17 cellular contexts compared by ENCODE assay signal in the genomic region with DNA sequence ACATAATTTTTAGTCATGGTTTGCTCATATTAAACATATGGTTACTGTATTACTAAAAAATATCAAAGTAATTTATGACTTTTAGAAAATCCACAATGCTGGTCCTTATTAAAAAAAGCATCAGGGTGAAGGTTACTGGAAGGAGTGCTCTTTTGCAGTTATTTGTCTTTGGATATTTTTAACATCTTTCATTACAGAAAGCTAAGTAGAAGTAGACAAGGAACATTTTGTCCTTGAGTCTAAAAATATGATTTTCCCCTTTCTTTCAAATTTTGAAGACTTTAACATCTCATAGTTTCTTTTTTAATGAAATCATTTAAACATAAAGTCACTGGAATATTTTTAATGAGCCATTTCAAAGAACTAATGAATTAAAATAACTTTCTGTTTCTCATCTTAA.
"Had no signal": no experiment of that assay in that cellular context is flagged by ENCODE, and none has a peak within 500 bp of the region (broad histone marks: within the 10 kb centered on the region; RNA-seq: fewer than 3 reads in every experiment).

No MANE protein-coding gene starts in this region.

- H3K27me3 Mint-ChIP-seq: activated naive CD4-positive, alpha-beta T cell treated with anti-CD3 and anti-CD28 coated beads, Interleukin-2, amount 50 U/mL, for 24 hours; T-helper 17 cell had no signal

- H3K79me2 ChIP-seq: parathyroid adenoma had no signal

- H3K4me1 ChIP-seq: colonic mucosa, esophagus squamous epithelium, lower lobe of right lung, parathyroid adenoma, upper lobe of right lung had no signal

- H3K36me3 Mint-ChIP-seq: activated naive CD4-positive, alpha-beta T cell treated with anti-CD3 and anti-CD28 coated beads, Interleukin-2, amount 50 U/mL, for 24 hours; WTC11 had no signal

- H3K36me3 ChIP-seq: adrenal gland, colonic mucosa, esophagus squamous epithelium, lower lobe of right lung, upper lobe of right lung had no signal

- H3K27me3 ChIP-seq: adrenal gland, colonic mucosa, esophagus squamous epithelium, upper lobe of right lung had no signal

- H3K27ac ChIP-seq: colonic mucosa, lower lobe of right lung, parathyroid adenoma, upper lobe of right lung had no signal

- H3K4me3 ChIP-seq: adrenal gland, colonic mucosa, esophagus squamous epithelium, lower lobe of right lung, upper lobe of right lung had no signal

- DNase-seq: activated CD4-positive, alpha-beta T cell treated with anti-CD3 and anti-CD28 coated beads for 4 hours; activated CD8-positive, alpha-beta T cell treated with anti-CD3 and anti-CD28 coated beads for 36 hours; activated effector memory CD4-positive, alpha-beta T cell treated with anti-CD3 and anti-CD28 coated beads, Interleukin-2, amount 50 U/mL, for 16 hours; activated T-cell treated with anti-CD3 and anti-CD28 coated beads, Interleukin-2, amount 50 U/mL, for 4 hours; caudate nucleus; colonic mucosa; esophagus squamous epithelium; glutamatergic neuron; lower lobe of right lung; stimulated activated CD4-positive, alpha-beta T cell treated with anti-CD3 and anti-CD28 coated beads, Interleukin-4, amount 100 ng/mL, for 24 hours; stimulated activated naive CD4-positive, alpha-beta T cell; T-helper 17 cell; upper lobe of right lung had no signal

- H3K4me3 Mint-ChIP-seq: activated CD8-positive, alpha-beta T cell treated with anti-CD3 and anti-CD28 coated beads for 36 hours; activated naive CD4-positive, alpha-beta T cell treated with anti-CD3 and anti-CD28 coated beads, Interleukin-2, amount 50 U/mL, for 24 hours; activated T-cell treated with anti-CD3 and anti-CD28 coated beads, Interleukin-2, amount 50 U/mL, for 4 hours; T-helper 17 cell; WTC11 had no signal

- ATAC-seq: activated CD8-positive, alpha-beta T cell treated with anti-CD3 and anti-CD28 coated beads for 36 hours; activated T-cell treated with anti-CD3 and anti-CD28 coated beads, Interleukin-2, amount 50 U/mL, for 4 hours; lower lobe of right lung; T-helper 17 cell; upper lobe of right lung; WTC11 had no signal

- H3K27ac Mint-ChIP-seq: activated CD8-positive, alpha-beta T cell treated with anti-CD3 and anti-CD28 coated beads for 36 hours; activated naive CD4-positive, alpha-beta T cell treated with anti-CD3 and anti-CD28 coated beads, Interleukin-2, amount 50 U/mL, for 24 hours; T-helper 17 cell; WTC11 had no signal

- H2AFZ ChIP-seq: parathyroid adenoma had no signal

- H3K9me3 ChIP-seq: adrenal gland, colonic mucosa, esophagus squamous epithelium, lower lobe of right lung, upper lobe of right lung had no signal

- H3K4me1 Mint-ChIP-seq: activated naive CD4-positive, alpha-beta T cell treated with anti-CD3 and anti-CD28 coated beads, Interleukin-2, amount 50 U/mL, for 24 hours; T-helper 17 cell; WTC11 had no signal

- H3K9me3 Mint-ChIP-seq: activated CD8-positive, alpha-beta T cell treated with anti-CD3 and anti-CD28 coated beads for 36 hours; activated naive CD4-positive, alpha-beta T cell treated with anti-CD3 and anti-CD28 coated beads, Interleukin-2, amount 50 U/mL, for 24 hours; activated T-cell treated with anti-CD3 and anti-CD28 coated beads, Interleukin-2, amount 50 U/mL, for 4 hours; WTC11 had no signal
